25 cellular contexts compared by ENCODE assay signal in genomic region chr2:15834381-15835031, GRCh38.
"Had no signal": no experiment of that assay in that cellular context is flagged by ENCODE, and none has a peak within 500 bp of the region (broad histone marks: within the 10 kb centered on the region; RNA-seq: fewer than 3 reads in every experiment).

No MANE protein-coding gene starts in this region.

- H3K27ac Mint-ChIP-seq: activated B cell treated with CpG ODN at 0.5 μM for 24 hours; activated CD8-positive, alpha-beta T cell treated with anti-CD3 and anti-CD28 coated beads for 36 hours; activated naive CD4-positive, alpha-beta T cell treated with anti-CD3 and anti-CD28 coated beads, Interleukin-2, amount 10 ng/mL, durations not matched to agents 7 days and 5 days; activated naive CD8-positive, alpha-beta T cell treated with anti-CD3 and anti-CD28 coated beads, Interleukin-2, amount 10 ng/mL, durations not matched to agents 7 days and 5 days; activated T-helper 17 cell treated with anti-CD3 and anti-CD28 coated beads, Interleukin-2, amount 50 U/mL, for 72 hours; T-helper 1 cell treated with Interleukin-12 subunit alpha and Interleukin-12 subunit beta and Interleukin-4 antibody, amounts not matched to agents 30 μg/mL and 1 μg/mL, for 36 hours had no signal

- DNase-seq: activated B cell treated with CpG ODN at 0.5 μM for 24 hours; activated CD4-positive, alpha-beta T cell treated with anti-CD3 and anti-CD28 coated beads for 48 hours; activated CD4-positive, alpha-beta T cell treated with anti-CD3 and anti-CD28 coated beads, Interleukin-2, amount 50 U/mL, for 1 hour; activated CD4-positive, alpha-beta T cell treated with anti-CD3 and anti-CD28 coated beads, Interleukin-2, amount 50 U/mL, for 48 hours; activated CD8-positive, alpha-beta memory T cell treated with anti-CD3 and anti-CD28 coated beads for 24 hours; activated CD8-positive, alpha-beta T cell treated with anti-CD3 and anti-CD28 coated beads for 36 hours; activated gamma-delta T cell; activated naive CD4-positive, alpha-beta T cell; activated naive CD4-positive, alpha-beta T cell treated with anti-CD3 and anti-CD28 coated beads, Interleukin-2, amount 10 ng/mL, durations not matched to agents 7 days and 5 days; activated naive CD8-positive, alpha-beta T cell treated with anti-CD3 and anti-CD28 coated beads, Interleukin-2, amount 10 ng/mL, durations not matched to agents 7 days and 5 days; activated T-cell treated with anti-CD3 and anti-CD28 coated beads, Interleukin-2, amount 50 U/mL, for 4 hours; anterior cingulate cortex; caudate nucleus; effector CD8-positive, alpha-beta T cell; esophagus squamous epithelium; foreskin melanocyte; heart right ventricle; T1000; WERI-Rb-1 had no signal

- H3K4me3 ChIP-seq: esophagus squamous epithelium, gastroesophageal sphincter, heart right ventricle had no signal

- H3K36me3 Mint-ChIP-seq: activated naive CD4-positive, alpha-beta T cell treated with anti-CD3 and anti-CD28 coated beads, Interleukin-2, amount 10 ng/mL, durations not matched to agents 7 days and 5 days; activated naive CD4-positive, alpha-beta T cell treated with anti-CD3 and anti-CD28 coated beads, Interleukin-2, amount 50 U/mL, for 72 hours; activated naive CD8-positive, alpha-beta T cell treated with anti-CD3 and anti-CD28 coated beads, Interleukin-2, amount 10 ng/mL, durations not matched to agents 7 days and 5 days had no signal

- H3K4me1 Mint-ChIP-seq: activated B cell treated with CpG ODN at 0.5 μM for 24 hours; activated naive CD4-positive, alpha-beta T cell treated with anti-CD3 and anti-CD28 coated beads, Interleukin-2, amount 10 ng/mL, durations not matched to agents 7 days and 5 days; activated naive CD8-positive, alpha-beta T cell treated with anti-CD3 and anti-CD28 coated beads, Interleukin-2, amount 10 ng/mL, durations not matched to agents 7 days and 5 days; activated T-helper 17 cell treated with anti-CD3 and anti-CD28 coated beads, Interleukin-2, amount 50 U/mL, for 72 hours had no signal

- H3K4me3 Mint-ChIP-seq: activated B cell treated with CpG ODN at 0.5 μM for 24 hours; activated CD8-positive, alpha-beta T cell treated with anti-CD3 and anti-CD28 coated beads for 36 hours; activated naive CD4-positive, alpha-beta T cell treated with anti-CD3 and anti-CD28 coated beads, Interleukin-2, amount 10 ng/mL, durations not matched to agents 7 days and 5 days; activated naive CD8-positive, alpha-beta T cell treated with anti-CD3 and anti-CD28 coated beads, Interleukin-2, amount 10 ng/mL, durations not matched to agents 7 days and 5 days; activated T-cell treated with anti-CD3 and anti-CD28 coated beads, Interleukin-2, amount 50 U/mL, for 4 hours; activated T-helper 17 cell treated with anti-CD3 and anti-CD28 coated beads, Interleukin-2, amount 50 U/mL, for 72 hours; T-helper 1 cell treated with Interleukin-12 subunit alpha and Interleukin-12 subunit beta and Interleukin-4 antibody, amounts not matched to agents 30 μg/mL and 1 μg/mL, for 36 hours had no signal

- H3K27me3 Mint-ChIP-seq: activated B cell treated with CpG ODN at 0.5 μM for 24 hours; activated CD8-positive, alpha-beta T cell treated with anti-CD3 and anti-CD28 coated beads for 36 hours; activated naive CD4-positive, alpha-beta T cell treated with anti-CD3 and anti-CD28 coated beads, Interleukin-2, amount 10 ng/mL, durations not matched to agents 7 days and 5 days; activated naive CD8-positive, alpha-beta T cell treated with anti-CD3 and anti-CD28 coated beads, Interleukin-2, amount 10 ng/mL, durations not matched to agents 7 days and 5 days; activated T-helper 17 cell treated with anti-CD3 and anti-CD28 coated beads, Interleukin-2, amount 50 U/mL, for 72 hours had no signal

- ATAC-seq: activated CD4-positive, CD25-positive, alpha-beta regulatory T cell treated with anti-CD3 and anti-CD28 coated beads, Interleukin-2, amount 50 U/mL, for 24 hours; activated CD8-positive, alpha-beta T cell treated with anti-CD3 and anti-CD28 coated beads for 36 hours; activated naive CD4-positive, alpha-beta T cell treated with anti-CD3 and anti-CD28 coated beads, Interleukin-2, amount 50 U/mL, for 72 hours; activated T-cell treated with anti-CD3 and anti-CD28 coated beads, Interleukin-2, amount 50 U/mL, for 4 hours; activated T-helper 17 cell treated with anti-CD3 and anti-CD28 coated beads, Interleukin-2, amount 50 U/mL, for 72 hours; gastroesophageal sphincter; heart right ventricle had no signal

- H3K27ac ChIP-seq: epithelial cell of prostate, esophagus squamous epithelium, gastroesophageal sphincter, heart right ventricle, WERI-Rb-1 had no signal

- H3K9me3 Mint-ChIP-seq: activated B cell treated with CpG ODN at 0.5 μM for 24 hours; activated CD8-positive, alpha-beta T cell treated with anti-CD3 and anti-CD28 coated beads for 36 hours; activated naive CD4-positive, alpha-beta T cell treated with anti-CD3 and anti-CD28 coated beads, Interleukin-2, amount 10 ng/mL, durations not matched to agents 7 days and 5 days; activated naive CD4-positive, alpha-beta T cell treated with anti-CD3 and anti-CD28 coated beads, Interleukin-2, amount 50 U/mL, for 72 hours; activated naive CD8-positive, alpha-beta T cell treated with anti-CD3 and anti-CD28 coated beads, Interleukin-2, amount 10 ng/mL, durations not matched to agents 7 days and 5 days; activated T-cell treated with anti-CD3 and anti-CD28 coated beads, Interleukin-2, amount 50 U/mL, for 4 hours; activated T-helper 17 cell treated with anti-CD3 and anti-CD28 coated beads, Interleukin-2, amount 50 U/mL, for 72 hours; T-helper 1 cell treated with Interleukin-12 subunit alpha and Interleukin-12 subunit beta and Interleukin-4 antibody, amounts not matched to agents 30 μg/mL and 1 μg/mL, for 36 hours had no signal
